ENCODE assay signal across 4 cellular contexts in the genomic region with DNA sequence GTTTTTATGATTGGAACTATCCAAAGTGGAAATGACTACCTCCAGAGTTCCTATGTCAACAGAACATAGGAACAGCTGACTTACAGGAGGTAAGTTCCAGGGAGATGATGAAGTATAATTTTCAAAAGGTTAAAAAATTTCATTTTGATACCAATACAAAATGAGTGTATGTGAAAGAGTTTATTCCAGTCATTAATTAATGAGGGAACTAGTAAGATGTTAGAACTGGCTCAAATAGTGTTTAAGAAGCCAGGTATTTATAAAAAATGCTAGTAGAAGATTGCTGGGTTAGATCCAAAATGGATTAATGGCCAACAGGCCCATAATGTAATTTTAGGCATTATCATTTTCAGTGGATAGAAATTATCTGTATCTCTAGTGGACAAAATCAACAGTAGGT.
"Had no signal": no experiment of that assay in that cellular context is flagged by ENCODE, and none has a peak within 500 bp of the region (broad histone marks: within the 10 kb centered on the region; RNA-seq: fewer than 3 reads in every experiment).

No MANE protein-coding gene starts in this region.

- ATAC-seq: GM23338, HCT116 had no signal

- H3K9me3 ChIP-seq: HAP-1 had no signal

- H3K36me3 ChIP-seq: HAP-1 had no signal

- H3K27ac ChIP-seq: GM23248 had no signal

- H3K4me3 ChIP-seq: GM23248, GM23338, HAP-1 had no signal
